8 cellular contexts compared by ENCODE assay signal in genomic region chr15:41972341-41973237, GRCh38. TPM values are rescaled to one million over a fixed set of nuclear protein-coding genes. Genes with fewer than 3 reads are reported as not detected.
DNase-seq lines count a peak whose midpoint lies in the region; ATAC-seq and TF ChIP-seq lines count a peak whose summit lies in the region.

EHD4 (minus strand) TSS chr15:41972557; CDS start chr15:41972494, 63 bp downstream.

- DNase-seq in GM10248 (ENCODE audit: extremely low spot score) (peak; percentile 96), NCI-H1048 (lab: John Stamatoyannopoulos, UW) (peak; percentile 97), SK-N-SH (peak; percentile 97), glomerular endothelial cell (ENCODE audit: extremely low read depth, low read depth, low spot score) (peak; percentile 97), occipital lobe (lab: John Stamatoyannopoulos, UW) (peak; percentile 94), testis (peak; percentile 100)

- H3K9me3 ChIP-seq in SK-N-SH (no peaks in the 10 kb centered on the region), testis (no peaks in the 10 kb centered on the region)

- H3K4me2 ChIP-seq in SK-N-SH, result peak within 1 kb of the TSS; percentile 87

- H3K4me1 Mint-ChIP-seq in activated naive CD4-positive, alpha-beta T cell treated with anti-CD3 and anti-CD28 coated beads, Interleukin-2, amount 50 U/mL, for 24 hours, result peaks cover 47% of the 10 kb centered on the region

- H3K27me3 ChIP-seq in SK-N-SH (ENCODE audit: insufficient read depth), result no peaks in the 10 kb centered on the region
- no peaks in the 10 kb centered on the region for H3K27me3 ChIP-seq in testis

- ATAC-seq in HG02571 (IDR thresholded peaks at IDR 0.05; ENCODE audit: unreplicated experiment), result peak; percentile 74

- peaks cover 6% of the 10 kb centered on the region for H3K27me3 Mint-ChIP-seq in activated naive CD4-positive, alpha-beta T cell treated with anti-CD3 and anti-CD28 coated beads, Interleukin-2, amount 50 U/mL, for 24 hours

- peak within 1 kb of the TSS; percentile 93 for H3K27ac Mint-ChIP-seq in activated naive CD4-positive, alpha-beta T cell treated with anti-CD3 and anti-CD28 coated beads, Interleukin-2, amount 50 U/mL, for 24 hours

- no peak; a peak in 1 of 4 replicates for TF ChIP-seq EP300 in SK-N-SH (IDR thresholded peaks at IDR 0.05; ENCODE audit: borderline replicate concordance in 1 of 2, low read depth in 1 of 2, low read length in 1 of 2)

- intact Hi-C loops in testis (cut with DNase I; ENCODE audit: low total_unique reads), result no loop called here

- H3K4me1 ChIP-seq in SK-N-SH (ENCODE audit: control insufficient read depth in 1 of 2, insufficient read depth in 2 of 2, low read depth in 1 of 2, low read length in 1 of 2) (peaks cover 3 to 33% of the 10 kb centered on the region in 2 experiments; a peak in 3 of 4 replicates), testis (peaks cover 6% of the 10 kb centered on the region)

- H2AFZ ChIP-seq in SK-N-SH (ENCODE audit: low read depth), result peak within 1 kb of the TSS; percentile 84

- H3K27ac ChIP-seq in SK-N-SH (ENCODE audit: low read depth in 2 of 2, low read length in 1 of 2) (peak within 1 kb of the TSS; percentile 57 to 74), testis (peak within 1 kb of the TSS; percentile 64 to 78)

- TF ChIP-seq CTCF in GM10248 (IDR thresholded peaks at IDR 0.05; ENCODE audit: control extremely low read depth, extremely low read depth, low read depth, missing control alignments) (peak; percentile 47), SK-N-SH (IDR thresholded peaks at IDR 0.05) (peak; percentile 59), testis (IDR thresholded peaks at IDR 0.05) (peak in 2 of 3 experiments; percentile 15 to 20)

- WGBS in SK-N-SH (ENCODE audit: low lambda C conversion rate), result 3% methylated on average over 27 of the region's 66 CpGs
- WGBS in testis, 2 donors, result 3 to 4% methylated on average over 18 to 47 of the region's 66 CpGs

- no peaks in the 10 kb centered on the region for H3K9me3 Mint-ChIP-seq in activated naive CD4-positive, alpha-beta T cell treated with anti-CD3 and anti-CD28 coated beads, Interleukin-2, amount 50 U/mL, for 24 hours

- TF ChIP-seq RAD21 in SK-N-SH (IDR thresholded peaks at IDR 0.05; ENCODE audit: low read length), result 0 out of 2 replicates have a peak, but pooled peaks have one; percentile 13

- H3K4me3 Mint-ChIP-seq in activated naive CD4-positive, alpha-beta T cell treated with anti-CD3 and anti-CD28 coated beads, Interleukin-2, amount 50 U/mL, for 24 hours, result peak within 1 kb of the TSS; percentile 83

- no peaks in the 10 kb centered on the region for H3K9me2 ChIP-seq in SK-N-SH

- CTCF ChIA-PET in GM10248 (lab: Yijun Ruan, JAX) (interaction anchor here (0.7 to 4.4 kb wide), 12 partner anchors 9 to 200 kb away, joined by 3 to 19 read pairs (median 6); partner anchors contain the start of gene MAPKBP1), SK-N-SH (lab: Yijun Ruan, JAX) (interaction anchor here (0.8 to 2.9 kb wide), 8 partner anchors 14 to 415 kb away, joined by 3 to 22 read pairs (median 5); no protein-coding TSS in a partner anchor)

- H3K79me2 ChIP-seq in SK-N-SH (ENCODE audit: insufficient read depth), result peaks cover 46% of the 10 kb centered on the region

- no peak for TF ChIP-seq POLR2A in testis (IDR thresholded peaks at IDR 0.05)

- no peaks in the 10 kb centered on the region for H3K36me3 Mint-ChIP-seq in activated naive CD4-positive, alpha-beta T cell treated with anti-CD3 and anti-CD28 coated beads, Interleukin-2, amount 50 U/mL, for 24 hours

- no peaks in the 10 kb centered on the region for H3K36me3 ChIP-seq in SK-N-SH (replicated peaks in 1 of 2; ENCODE audit: control insufficient read depth in 1 of 2, insufficient read depth in 2 of 2, low read length in 1 of 2)
- H3K36me3 ChIP-seq in testis (ENCODE audit: low read depth, missing control alignments), result no peaks in the 10 kb centered on the region

- peak within 1 kb of the TSS; percentile 79 for H3K9ac ChIP-seq in SK-N-SH

- H4K20me1 ChIP-seq in SK-N-SH (ENCODE audit: insufficient read depth), result peaks cover 8% of the 10 kb centered on the region; the same call in 1 of the 2 replicates

- POLR2A ChIA-PET in GM10248 (lab: Yijun Ruan, JAX), result interaction anchor here (0.5 to 2.1 kb wide), 11 partner anchors 11 to 394 kb away, joined by 3 to 6 read pairs (median 4); no protein-coding TSS in a partner anchor
- POLR2A ChIA-PET in SK-N-SH (lab: Yijun Ruan, JAX), result interaction anchor here (0.9 kb wide), 3 partner anchors 68 to 198 kb away, joined by 3 read pairs; no protein-coding TSS in a partner anchor

- H3K4me3 ChIP-seq in SK-N-SH (ENCODE audit: low read depth in 2 of 2, low read length in 1 of 2) (peak within 1 kb of the TSS; percentile 86 to 100), testis (peak within 1 kb of the TSS; percentile 80 to 90)

- no peaks in the 10 kb centered on the region for H3F3A ChIP-seq in SK-N-SH (replicated peaks; ENCODE audit: insufficient read depth)

TF ChIP-seq in SK-N-SH, 30 proteins besides CTCF, POLR2A, EP300 and RAD21 (continues in another document):
- no peak; the same call in 1 of the 2 replicates for TF ChIP-seq NRF1 (IDR thresholded peaks at IDR 0.05; ENCODE audit: low read depth, low read length)
- peak; percentile 93 for TF ChIP-seq RFX5 (IDR thresholded peaks at IDR 0.05; ENCODE audit: low read length)
- no peak for TF ChIP-seq NFIC (IDR thresholded peaks at IDR 0.05; ENCODE audit: borderline replicate concordance)
- TF ChIP-seq EZH2phosphoT487 (IDR thresholded peaks at IDR 0.05; ENCODE audit: borderline replicate concordance, low read depth), result no peak
- TF ChIP-seq MXI1 (IDR thresholded peaks at IDR 0.05; ENCODE audit: low read depth, low read length), result peak; percentile 69
- TF ChIP-seq GATA2 (CRISPR knock-in tag; IDR thresholded peaks at IDR 0.05), result no peak
- TF ChIP-seq FOXJ3 (CRISPR knock-in tag; IDR thresholded peaks at IDR 0.05), result no peak
- TF ChIP-seq RCOR1 (IDR thresholded peaks at IDR 0.05; ENCODE audit: low read length), result no peak
- peak; percentile 52; the same call in 1 of the 2 replicates for TF ChIP-seq IRF3 (IDR thresholded peaks at IDR 0.05; ENCODE audit: low read depth, low read length)
- no peak for TF ChIP-seq GABPA (IDR thresholded peaks at IDR 0.05; ENCODE audit: low read depth)
- TF ChIP-seq USF2 (IDR thresholded peaks at IDR 0.05; ENCODE audit: borderline replicate concordance, low read depth, low read length), result no peak
- TF ChIP-seq ELF1 (IDR thresholded peaks at IDR 0.05), result peak; percentile 24; the same call in 1 of the 2 replicates
- TF ChIP-seq TCF12 (IDR thresholded peaks at IDR 0.05), result no peak
- no peak for TF ChIP-seq ZBTB33 (IDR thresholded peaks at IDR 0.05; ENCODE audit: borderline replicate concordance, low read depth)
- no peak for TF ChIP-seq MEF2A (IDR thresholded peaks at IDR 0.05; ENCODE audit: borderline replicate concordance, low read depth)
- peak; percentile 54 for TF ChIP-seq CHD2 (IDR thresholded peaks at IDR 0.05; ENCODE audit: low read length, partially characterized antibody)
- 0 out of 2 replicates have a peak, but pooled peaks have one; percentile 1 for TF ChIP-seq MAX (IDR thresholded peaks at IDR 0.05; ENCODE audit: low read depth)
- TF ChIP-seq POLR2AphosphoS5 (IDR thresholded peaks at IDR 0.05; ENCODE audit: low read depth, low read length), result peak; percentile 56

RNA-seq across cellular contexts. Expression of gene EHD4, which starts in this region (rescaled TPM):
- polyA plus RNA-seq in SK-N-SH (2012; rRNA removed) (16.9 and 17.5 TPM in 2 replicates), testis (ENCODE audit: insufficient read depth, low read depth, low replicate concordance) (8.0 TPM)
- 11.1 and 14.4 TPM in 2 replicates for polyA plus RNA-seq in SK-N-SH (2012; cell fraction: cytosol; rRNA removed)
- 9.6 and 11.1 TPM in 2 replicates for polyA plus RNA-seq in SK-N-SH (2012; cell fraction: nucleus; rRNA removed)
- total RNA-seq in glomerular endothelial cell (170 and 236 TPM in 2 replicates), occipital lobe (2.2 TPM), testis (10 to 100 TPM in 1 of 2 donors, 1 to 10 TPM in 1; 9.4 to 10.2 TPM)

Comparison
In these comparisons a context has a peak if more than half of its experiments do, and no peak if none do; other contexts are left out.
1. Peak in every context shown above with its lines: DNase-seq, ATAC-seq, H3K4me3 ChIP-seq and H3K27ac ChIP-seq.
2. RNA of gene EHD4 (total RNA-seq): 170 to 236 TPM in glomerular endothelial cell; 9.4 to 10.2 TPM in testis and 2.2 TPM in occipital lobe (single experiment); every median in the first group is over 10 times any median in the second.